Comparison of ENCODE assay signal across 1 cellular context in genomic region chr5:79511945-79512493, GRCh38.
TF ChIP-seq lines count a peak whose summit lies in the region.

No MANE protein-coding gene starts in this region.

TF ChIP-seq in SK-N-SH, 30 proteins besides CTCF, POLR2A, EP300 and RAD21 (continued from another document):
- TF ChIP-seq TAF1 (IDR thresholded peaks at IDR 0.05; ENCODE audit: borderline replicate concordance, low read depth, low read length), result no peak
- no peak for TF ChIP-seq YY1 (IDR thresholded peaks at IDR 0.05; ENCODE audit: low read depth)
- TF ChIP-seq RCOR1 (IDR thresholded peaks at IDR 0.05; ENCODE audit: low read length), result no peak
- no peak for TF ChIP-seq TCF12 (IDR thresholded peaks at IDR 0.05)
- TF ChIP-seq TEAD4 (IDR thresholded peaks at IDR 0.05; ENCODE audit: borderline replicate concordance, insufficient read depth), result no peak
- TF ChIP-seq, protein P1, sequence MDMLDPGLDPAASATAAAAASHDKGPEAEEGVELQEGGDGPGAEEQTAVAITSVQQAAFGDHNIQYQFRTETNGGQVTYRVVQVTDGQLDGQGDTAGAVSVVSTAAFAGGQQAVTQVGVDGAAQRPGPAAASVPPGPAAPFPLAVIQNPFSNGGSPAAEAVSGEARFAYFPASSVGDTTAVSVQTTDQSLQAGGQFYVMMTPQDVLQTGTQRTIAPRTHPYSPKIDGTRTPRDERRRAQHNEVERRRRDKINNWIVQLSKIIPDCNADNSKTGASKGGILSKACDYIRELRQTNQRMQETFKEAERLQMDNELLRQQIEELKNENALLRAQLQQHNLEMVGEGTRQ (IDR thresholded peaks at IDR 0.05; ENCODE audit: borderline replicate concordance, low read depth, low read length), result no peak
